Comparison of ENCODE assay signal across 8 cellular contexts in genomic region chr12:32679091-32679909, GRCh38. TPM values are rescaled to one million over a fixed set of nuclear protein-coding genes. Genes with fewer than 3 reads are reported as not detected.
DNase-seq lines count a peak whose midpoint lies in the region; ATAC-seq and TF ChIP-seq lines count a peak whose summit lies in the region.

TSS of gene DNM1L (plus strand) at chr12:32679301. CDS start at chr12:32679364, 63 bp downstream.

- DNase-seq in CD14-positive monocyte (ENCODE audit: low spot score) (peak; percentile 92), NCI-H82 (lab: John Stamatoyannopoulos, UW) (peak; percentile 99), dermis microvascular lymphatic vessel endothelial cell (ENCODE audit: low read depth in 2 of 2) (peak; percentile 91 to 97)
- DNase-seq in activated CD4-positive, alpha-beta T cell treated with anti-CD3 and anti-CD28 coated beads, Interleukin-2, amount 50 U/mL, for 48 hours = peak; percentile 88 to 91
- peak; percentile 91 for DNase-seq in stimulated activated CD4-positive, alpha-beta T cell treated with anti-CD3 and anti-CD28 coated beads, Interleukin-4, amount 100 ng/mL, for 24 hours

- ATAC-seq in GM19397 (IDR thresholded peaks at IDR 0.05; ENCODE audit: unreplicated experiment) (peak; percentile 98), HG03571 (IDR thresholded peaks at IDR 0.05; ENCODE audit: unreplicated experiment) (peak; percentile 97)

- peaks cover 5 to 7% of the 10 kb centered on the region in 2 donors for H3K36me3 Mint-ChIP-seq in CD14-positive monocyte

- H3K36me3 ChIP-seq in liver (ENCODE audit: control insufficient read depth in 4 of 4, insufficient read depth in 3 of 4, low read depth in 1 of 4, low read length in 3 of 4) = peaks cover 0 to 3% (median 0%) of the 10 kb centered on the region in 4 donors

- intact Hi-C loops in CD14-positive monocyte (cut with micrococcal nuclease) = loop anchor here (10.0 kb wide), 2 partner anchors 224 to 314 kb away; no protein-coding TSS in a partner anchor

- H3K4me3 ChIP-seq in liver (ENCODE audit: low read depth in 1 of 3, low read length in 3 of 3) = peak within 1 kb of the TSS; percentile 92 to 99 (median 94)

- under 1% methylated on average over 76 of the region's 76 CpGs for WGBS in liver

- H3K27ac Mint-ChIP-seq in CD14-positive monocyte = peak within 1 kb of the TSS; percentile 85 to 94 (median 92)

- H3K9me3 ChIP-seq in liver (ENCODE audit: control insufficient read depth in 4 of 4, low read length in 3 of 4) = no peaks in the 10 kb centered on the region

- peaks cover 0 to 9% (median 6%) of the 10 kb centered on the region in 4 donors for H3K4me1 ChIP-seq in liver (ENCODE audit: control insufficient read depth in 4 of 4, insufficient read depth in 4 of 4, low read length in 3 of 4)

- H3K27me3 Mint-ChIP-seq in CD14-positive monocyte (ENCODE audit: low read depth in 3 of 3) = peaks cover 0 to 1% (median 0%) of the 10 kb centered on the region in 3 donors

- H3K9ac ChIP-seq in liver (ENCODE audit: low read depth in 1 of 2, low read length in 2 of 2) = peak within 1 kb of the TSS; percentile 96 to 99

- TF ChIP-seq RAD21 in liver (IDR thresholded peaks at IDR 0.05) = peak in 1 of 2 donors; percentile 21

- peaks cover 0 to under 1% (median 0%) of the 10 kb centered on the region in 7 donors for H3K9me3 Mint-ChIP-seq in CD14-positive monocyte

- peak within 1 kb of the TSS; percentile 85 to 91 for H3K4me3 Mint-ChIP-seq in CD14-positive monocyte

- H3K27me3 ChIP-seq in liver (ENCODE audit: control insufficient read depth in 4 of 4, insufficient read depth in 4 of 4, low read length in 3 of 4) = no peaks in the 10 kb centered on the region

- H3K4me1 Mint-ChIP-seq in CD14-positive monocyte = peaks cover 35% of the 10 kb centered on the region

- H3K27ac ChIP-seq in liver (ENCODE audit: low read depth in 1 of 2, low read length in 2 of 2) = peak within 1 kb of the TSS; percentile 82 to 92

- TF ChIP-seq CTCF in CD14-positive monocyte (IDR thresholded peaks at IDR 0.05) (no peak), liver (IDR thresholded peaks at IDR 0.05; ENCODE audit: low read depth, low read length, missing input control) (no peak)

TF ChIP-seq in liver, 16 proteins besides CTCF, POLR2A, EP300 and RAD21:
- peak in 1 of 2 donors; percentile 17 for TF ChIP-seq HNF4A (conservative IDR thresholded peaks at IDR 0.05)
- peak; percentile 96 for TF ChIP-seq YY1 (IDR thresholded peaks at IDR 0.05)
- TF ChIP-seq TAF1 (conservative IDR thresholded peaks at IDR 0.05) = peak; percentile 60
- TF ChIP-seq ZBTB33 (IDR thresholded peaks at IDR 0.05) = no peak
- TF ChIP-seq FOXA1 (IDR thresholded peaks at IDR 0.05) = no peak
- no peak for TF ChIP-seq JUND (IDR thresholded peaks at IDR 0.05)
- TF ChIP-seq REST (IDR thresholded peaks at IDR 0.05) = peak; percentile 16
- TF ChIP-seq GABPA (IDR thresholded peaks at IDR 0.05 in 1 of 2, conservative IDR thresholded peaks at IDR 0.05 in 1 of 2) = peak in 1 of 2 donors; percentile 58
- TF ChIP-seq MAX (IDR thresholded peaks at IDR 0.05) = peak; percentile 85
- peak; percentile 70 for TF ChIP-seq SP1 (IDR thresholded peaks at IDR 0.05)

RNA-seq across cellular contexts. Expression of gene DNM1L, which starts in this region (rescaled TPM):
- 10 to 100 TPM; 23.6 to 31.5 TPM for polyA plus RNA-seq in CD14-positive monocyte
- 68.1 and 69.3 TPM in 2 replicates for total RNA-seq in dermis microvascular lymphatic vessel endothelial cell
- 10 to 100 TPM; 21.6 to 33.9 TPM for total RNA-seq in liver
- 10 to 100 TPM in 1 of 2 donors, 1 to 10 TPM in 1; 9.5 to 12.6 TPM for polyA plus RNA-seq in liver

Comparison
In these comparisons a context has a peak if more than half of its experiments do, and no peak if none do; other contexts are left out.
1. Peak in every context shown above with its lines: DNase-seq, ATAC-seq, H3K4me3 ChIP-seq and H3K27ac ChIP-seq.